Comparison of ENCODE assay signal across 9 cellular contexts in the genomic region with DNA sequence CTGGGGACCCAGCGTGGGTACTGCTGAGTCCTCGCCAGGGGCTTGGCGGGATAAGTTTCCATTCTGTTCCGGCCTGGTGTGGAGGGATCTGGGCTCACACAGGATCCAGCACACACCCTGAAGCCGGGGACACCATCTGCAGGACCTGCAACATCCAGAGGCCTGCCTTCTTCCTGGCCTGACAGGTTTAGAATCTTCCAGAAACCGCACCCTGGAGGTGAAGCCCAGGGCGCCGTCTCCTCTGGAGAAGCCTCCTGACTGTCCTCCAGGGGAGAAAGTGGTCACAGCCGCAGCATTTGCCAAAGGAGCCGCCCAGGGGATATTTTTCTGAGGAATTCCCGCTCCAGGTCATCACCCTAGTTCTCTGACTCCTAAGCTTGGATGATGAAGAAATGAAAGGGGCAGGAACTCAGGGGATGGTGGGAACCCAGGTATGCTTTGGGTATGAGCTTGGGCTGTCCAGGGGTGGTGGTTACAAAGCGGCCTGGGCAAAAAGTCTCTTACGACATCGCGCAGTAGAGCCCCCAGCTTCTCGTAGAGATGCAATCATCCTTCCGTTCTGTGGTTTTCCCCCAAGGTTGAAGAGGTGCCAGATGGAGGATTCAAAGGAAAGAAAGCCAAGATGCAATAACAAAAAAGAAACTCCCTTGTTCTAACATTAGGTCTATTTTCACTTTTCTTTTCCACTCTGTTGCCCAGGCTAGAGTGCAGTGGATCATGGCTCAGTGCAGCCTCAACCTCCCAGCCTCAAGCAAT. TPM values are rescaled to one million over a fixed set of nuclear protein-coding genes. Genes with fewer than 3 reads are reported as not detected.
A peak's percentile ranks its signal among the peaks of the same experiment; 100 is the strongest.
DNase-seq lines count a peak whose midpoint lies in the region; ATAC-seq and TF ChIP-seq lines count a peak whose summit lies in the region.
"Had no signal": no experiment of that assay in that cellular context is flagged by ENCODE, and none has a peak within 500 bp of the region (broad histone marks: within the 10 kb centered on the region; RNA-seq: fewer than 3 reads in every experiment).

No MANE protein-coding gene starts in this region.

- peak; percentile 54 for ATAC-seq in activated CD8-positive, alpha-beta memory T cell treated with anti-CD3 and anti-CD28 coated beads, Interleukin-2, amount 10 ng/mL, durations not matched to agents 7 days and 5 days
- no peak for ATAC-seq in GM21515 (IDR thresholded peaks at IDR 0.05; ENCODE audit: unreplicated experiment)

- DNase-seq in activated CD8-positive, alpha-beta memory T cell treated with anti-CD3 and anti-CD28 coated beads, Interleukin-2, amount 10 ng/mL, durations not matched to agents 7 days and 5 days: peak; percentile 46
- DNase-seq in activated CD8-positive, alpha-beta memory T cell treated with anti-CD3 and anti-CD28 coated beads, Interleukin-2, amount 50 U/mL, for 48 hours: no peak
- DNase-seq in MV-4-11 (lab: John Stamatoyannopoulos, UW): peak; percentile 98
- peak; percentile 74 to 86 for DNase-seq in cardiac fibroblast (ENCODE audit: low read depth in 2 of 2)
- DNase-seq in stomach: no peak
- no peak for DNase-seq in kidney tubule cell (ENCODE audit: low spot score)
- no peak for DNase-seq in G401 (ENCODE audit: low spot score)
- DNase-seq: NCI-H82 had no signal

- H3K27me3 Mint-ChIP-seq in activated CD8-positive, alpha-beta memory T cell treated with anti-CD3 and anti-CD28 coated beads, Interleukin-2, amount 10 ng/mL, durations not matched to agents 7 days and 5 days: peaks cover 24% of the 10 kb centered on the region

- peaks cover 0 to 12% (median 4%) of the 10 kb centered on the region in 4 donors for H3K4me1 ChIP-seq in stomach

- H3K9me3 ChIP-seq in stomach: no peaks in the 10 kb centered on the region

- peak overlapping the region in 4 of 5 donors; percentile 6 to 67 (median 31) for H3K27ac ChIP-seq in stomach

- in situ Hi-C loops in G401 (cut with HindIII; ENCODE audit: low sequenced_read_pairs): no loop called here

- TF ChIP-seq EP300 in stomach (IDR thresholded peaks at IDR 0.05): no peak

- WGBS in stomach, 5 donors: 65 to 78% (median 77%) methylated on average over 8 to 17 of the region's 17 CpGs

- H3K4me3 Mint-ChIP-seq in activated CD8-positive, alpha-beta memory T cell treated with anti-CD3 and anti-CD28 coated beads, Interleukin-2, amount 10 ng/mL, durations not matched to agents 7 days and 5 days: no peak overlapping the region

- H3K4me3 ChIP-seq in cardiac fibroblast (replicated peaks in 1 of 2; ENCODE audit: low read depth in 2 of 2, low read length in 2 of 2): no peak overlapping the region
- H3K4me3 ChIP-seq in stomach: no peak overlapping the region

- no peak for TF ChIP-seq CTCF in cardiac fibroblast (IDR thresholded peaks at IDR 0.05; ENCODE audit: low read depth, low read length)
- TF ChIP-seq CTCF in stomach (IDR thresholded peaks at IDR 0.05): no peak

- TF ChIP-seq POLR2A in stomach (IDR thresholded peaks at IDR 0.05): no peak

- no peak overlapping the region for H3K27ac Mint-ChIP-seq in activated CD8-positive, alpha-beta memory T cell treated with anti-CD3 and anti-CD28 coated beads, Interleukin-2, amount 10 ng/mL, durations not matched to agents 7 days and 5 days

- CTCF ChIA-PET in activated CD8-positive, alpha-beta memory T cell treated with anti-CD3 and anti-CD28 coated beads, Interleukin-2, amount 10 ng/mL, durations not matched to agents 7 days and 5 days (lab: Charles Lee): interaction anchor here (0.9 kb wide), 1 partner anchor 72 kb away, joined by 3 read pairs; no protein-coding TSS in a partner anchor

- intact Hi-C loops in stomach (cut with DNase I; ENCODE audit: low total_unique reads): no loop called here

- H3K9me3 Mint-ChIP-seq in activated CD8-positive, alpha-beta memory T cell treated with anti-CD3 and anti-CD28 coated beads, Interleukin-2, amount 10 ng/mL, durations not matched to agents 7 days and 5 days (ENCODE audit: low read depth): no peaks in the 10 kb centered on the region

- no peaks in the 10 kb centered on the region for H3K36me3 ChIP-seq in stomach

- no peaks in the 10 kb centered on the region for H3K36me3 Mint-ChIP-seq in activated CD8-positive, alpha-beta memory T cell treated with anti-CD3 and anti-CD28 coated beads, Interleukin-2, amount 10 ng/mL, durations not matched to agents 7 days and 5 days

- peaks cover 17% of the 10 kb centered on the region for H3K4me1 Mint-ChIP-seq in activated CD8-positive, alpha-beta memory T cell treated with anti-CD3 and anti-CD28 coated beads, Interleukin-2, amount 10 ng/mL, durations not matched to agents 7 days and 5 days

- no peaks in the 10 kb centered on the region for H3K27me3 ChIP-seq in stomach

RNA-seq across cellular contexts. Expression of gene CRISPLD2, which starts 9.1 kb away (rescaled TPM):
- not detected for total RNA-seq in activated CD8-positive, alpha-beta memory T cell treated with anti-CD3 and anti-CD28 coated beads, Interleukin-2, amount 10 ng/mL, durations not matched to agents 7 days and 5 days
- 100 to 1,000 TPM in 3 of 5 donors, 10 to 100 TPM in 2; 92.0 to 242 (median 102) TPM for total RNA-seq in stomach
- 10 to 100 TPM; 18.3 to 46.0 (median 20.2) TPM for polyA plus RNA-seq in stomach
- 0.03 TPM in 1 of 2 replicates, not detected in the other for total RNA-seq in G401 (2014; rRNA removed; shearing (Covaris generic))

Comparison
In these comparisons a context has a peak if more than half of its experiments do, and no peak if none do; other contexts are left out.
1. DNase-seq: peak in activated CD8-positive, alpha-beta memory T cell treated with anti-CD3 and anti-CD28 coated beads, Interleukin-2, amount 10 ng/mL, durations not matched to agents 7 days and 5 days (single experiment), MV-4-11 (single experiment) and cardiac fibroblast (2 of 2); none in activated CD8-positive, alpha-beta memory T cell treated with anti-CD3 and anti-CD28 coated beads, Interleukin-2, amount 50 U/mL, for 48 hours (single experiment), stomach (single experiment), kidney tubule cell (single experiment) and G401 (single experiment).
2. RNA of gene CRISPLD2, which starts 9.1 kb away (total RNA-seq): 92.0 to 242 TPM in stomach; not detected in activated CD8-positive, alpha-beta memory T cell treated with anti-CD3 and anti-CD28 coated beads, Interleukin-2, amount 10 ng/mL, durations not matched to agents 7 days and 5 days and 0.03 TPM in G401; every median in the first group is over 10 times any median in the second.